ENCODE assay signal across 8 cellular contexts in the genomic region with DNA sequence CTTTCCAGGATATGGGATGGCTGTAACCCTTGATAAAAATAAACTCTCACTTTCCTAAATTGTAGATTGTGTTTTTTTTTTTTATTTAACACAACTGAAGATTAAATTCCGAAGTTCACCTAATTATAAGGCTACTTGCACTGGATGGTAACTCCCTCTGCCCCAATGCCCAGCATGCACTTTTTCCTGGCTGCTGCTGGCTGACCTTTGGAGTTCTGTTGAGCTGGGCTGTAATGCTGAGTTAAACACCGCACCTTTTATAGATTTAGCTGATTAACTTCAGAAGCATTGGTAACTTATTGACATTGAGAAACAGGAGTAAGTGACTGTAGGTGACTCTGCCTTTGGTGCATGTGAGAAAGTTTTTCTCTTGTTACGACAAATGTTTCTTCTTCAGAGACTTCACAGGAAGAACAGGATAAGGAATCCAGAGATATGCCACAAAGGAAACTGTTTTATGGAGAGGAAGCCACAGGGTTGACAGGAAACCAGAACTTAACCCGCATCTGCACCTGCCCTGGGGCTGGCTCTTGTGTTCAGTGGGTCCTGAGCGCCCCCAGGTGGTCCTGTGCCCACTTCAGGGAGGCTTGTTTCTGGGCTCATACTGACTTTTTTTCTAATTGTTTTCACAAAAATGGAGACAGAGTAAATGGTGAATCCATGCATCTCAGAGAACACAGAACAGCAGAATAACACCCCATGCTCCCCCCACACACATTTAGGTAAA.
DNase-seq lines count a peak whose midpoint lies in the region; ATAC-seq and TF ChIP-seq lines count a peak whose summit lies in the region.
"Not testable (repeated sequence)": the region's sequence is repeated elsewhere in the genome, so short reads cannot be mapped to it uniquely, and the experiment has no call there.

No MANE protein-coding gene starts in this region.

- not testable (repeated sequence) for H4K20me1 ChIP-seq in DND-41 (ENCODE audit: insufficient read depth, low read length); Loucy (ENCODE audit: insufficient read depth, low read length, poor library complexity, severe bottlenecking)

- H3K9me2 ChIP-seq in Loucy (replicated peaks; ENCODE audit: low read depth, low read length) = not testable (repeated sequence)

- H3K4me3 Mint-ChIP-seq in activated CD4-positive, alpha-beta memory T cell treated with anti-CD3 and anti-CD28 coated beads for 36 hours = not testable (repeated sequence)
- H3K4me3 Mint-ChIP-seq in activated T-helper 2 cell treated with anti-CD3 and anti-CD28 coated beads, Interferon-gamma antibody, Interleukin-2, Interleukin-4, amounts not matched to agents 10 μg/mL and 5 μg/mL and 100 μg/mL, durations not matched to agents 14 hours and 24 hours and 36 hours (ENCODE audit: low read depth) = peak overlapping the region; percentile 1

- peak overlapping the region; percentile 69 for H3K9ac ChIP-seq in DND-41 (ENCODE audit: low read depth, low read length)
- peak overlapping the region; percentile 95 for H3K9ac ChIP-seq in Loucy (ENCODE audit: low read depth, low read length, poor library complexity, severe bottlenecking)

- peak; percentile 57 for ATAC-seq in DND-41 (ENCODE audit: insufficient read depth, low read depth)

- intact Hi-C loops in activated CD4-positive, alpha-beta memory T cell treated with anti-CD3 and anti-CD28 coated beads for 36 hours (cut with micrococcal nuclease) = loop anchor here (10.0 kb wide), 1 partner anchor 692 kb away; no protein-coding TSS in a partner anchor
- intact Hi-C loops in activated T-helper 2 cell treated with anti-CD3 and anti-CD28 coated beads, Interferon-gamma antibody, Interleukin-2, Interleukin-4, amounts not matched to agents 10 μg/mL and 5 μg/mL and 100 μg/mL, durations not matched to agents 14 hours and 24 hours and 36 hours (cut with micrococcal nuclease) = not testable (repeated sequence)

- H3K4me1 ChIP-seq in DND-41 (ENCODE audit: insufficient read depth, low read length) = peaks cover 76% of the 10 kb centered on the region
- H3K4me1 ChIP-seq in Loucy (ENCODE audit: insufficient read depth, low read length, poor library complexity, severe bottlenecking) = peaks cover 54% of the 10 kb centered on the region
- H3K4me1 ChIP-seq in effector memory CD4-positive, alpha-beta T cell (ENCODE audit: control insufficient read depth, insufficient read depth, low read length, poor library complexity, severe bottlenecking) = peaks cover 10% of the 10 kb centered on the region

- H3K27ac ChIP-seq in DND-41 (ENCODE audit: low read length) = peak overlapping the region; percentile 100
- not testable (repeated sequence) for H3K27ac ChIP-seq in effector memory CD4-positive, alpha-beta T cell (ENCODE audit: insufficient read depth, low read length, poor library complexity, severe bottlenecking)

- POLR2A ChIA-PET in activated CD4-positive, alpha-beta memory T cell treated with anti-CD3 and anti-CD28 coated beads for 36 hours (lab: Charles Lee) = not testable (repeated sequence)

- H3K79me2 ChIP-seq in DND-41 (ENCODE audit: insufficient read depth, low read length); Loucy (ENCODE audit: insufficient read depth, low read length): not testable (repeated sequence)

- H3K4me2 ChIP-seq in DND-41 (ENCODE audit: insufficient read depth, low read length) (peak overlapping the region; percentile 55), Loucy (ENCODE audit: low read depth, low read length, poor library complexity, severe bottlenecking) (peak overlapping the region; percentile 94)

- H3K36me3 ChIP-seq in DND-41 (ENCODE audit: insufficient read depth, low read length); Loucy (ENCODE audit: insufficient read depth, low read length); effector memory CD4-positive, alpha-beta T cell (ENCODE audit: control insufficient read depth, insufficient read depth, low read length): not testable (repeated sequence)

- TF ChIP-seq CTCF in DND-41 (IDR thresholded peaks at IDR 0.05; ENCODE audit: borderline replicate concordance, extremely low read depth, low read length, poor library complexity, severe bottlenecking) (peak; percentile 60), Loucy (conservative IDR thresholded peaks at IDR 0.05; ENCODE audit: low read length) (peak; percentile 61)

- not testable (repeated sequence) for H3K4me3 ChIP-seq in DND-41 (ENCODE audit: low read depth in 1 of 2, low read length in 2 of 2); effector memory CD4-positive, alpha-beta T cell (ENCODE audit: insufficient read depth, low read depth, low read length, poor library complexity, severe bottlenecking)
- H3K4me3 ChIP-seq in Loucy (ENCODE audit: low read length, poor library complexity, severe bottlenecking) = peak overlapping the region; percentile 68

- H3K27me3 ChIP-seq in DND-41 (ENCODE audit: insufficient read depth, low read length, poor library complexity); Loucy (ENCODE audit: insufficient read depth, low read length, poor library complexity, severe bottlenecking); effector memory CD4-positive, alpha-beta T cell (replicated peaks; ENCODE audit: control insufficient read depth, insufficient read depth, low read length, poor library complexity, severe bottlenecking): not testable (repeated sequence)

- H3K9me3 ChIP-seq in DND-41 (ENCODE audit: insufficient read depth, low read length, severe bottlenecking); Loucy (ENCODE audit: insufficient read depth, low read depth, low read length); effector memory CD4-positive, alpha-beta T cell (ENCODE audit: control insufficient read depth, low read length): not testable (repeated sequence)

- H3K36me3 Mint-ChIP-seq in activated CD4-positive, alpha-beta memory T cell treated with anti-CD3 and anti-CD28 coated beads for 36 hours; activated T-helper 2 cell treated with anti-CD3 and anti-CD28 coated beads, Interferon-gamma antibody, Interleukin-2, Interleukin-4, amounts not matched to agents 10 μg/mL and 5 μg/mL and 100 μg/mL, durations not matched to agents 14 hours and 24 hours and 36 hours (ENCODE audit: low read depth): not testable (repeated sequence)

- CTCF ChIA-PET in activated CD4-positive, alpha-beta memory T cell treated with anti-CD3 and anti-CD28 coated beads for 36 hours (lab: Charles Lee) = interaction anchor here (1.3 to 2.1 kb wide), 3 partner anchors 9 to 103 kb away, joined by 4 to 6 read pairs (median 5); no protein-coding TSS in a partner anchor

- H3K4me1 Mint-ChIP-seq in activated CD4-positive, alpha-beta memory T cell treated with anti-CD3 and anti-CD28 coated beads for 36 hours (ENCODE audit: low read depth) = peaks cover 45% of the 10 kb centered on the region
- H3K4me1 Mint-ChIP-seq in activated T-helper 2 cell treated with anti-CD3 and anti-CD28 coated beads, Interferon-gamma antibody, Interleukin-2, Interleukin-4, amounts not matched to agents 10 μg/mL and 5 μg/mL and 100 μg/mL, durations not matched to agents 14 hours and 24 hours and 36 hours (ENCODE audit: low read depth) = peaks cover 32% of the 10 kb centered on the region

- peak; percentile 94 for DNase-seq in DND-41
- DNase-seq in T follicular helper cell (ENCODE audit: low read depth) = peak; percentile 30
- DNase-seq in activated CD4-positive, alpha-beta memory T cell treated with anti-CD3 and anti-CD28 coated beads for 36 hours = peak; percentile 67
- DNase-seq in activated T-helper 2 cell treated with anti-CD3 and anti-CD28 coated beads, Interferon-gamma antibody, Interleukin-2, Interleukin-4, amounts not matched to agents 10 μg/mL and 5 μg/mL and 100 μg/mL, durations not matched to agents 14 hours and 24 hours and 36 hours (ENCODE audit: low spot score) = not testable (repeated sequence)
- DNase-seq in effector memory CD4-positive, alpha-beta T cell = peak in 2 of 3 donors; percentile 11 to 19
- peak; percentile 67 for DNase-seq in stimulated activated CD4-positive, alpha-beta T cell treated with anti-CD3 and anti-CD28 coated beads, Interleukin-15, amount 100 ng/mL, for 24 hours
- DNase-seq in stimulated activated CD8-positive, alpha-beta memory T cell treated with anti-CD3 and anti-CD28 coated beads, Interleukin-7, amount 100 ng/mL, for 48 hours (ENCODE audit: extremely low read depth in 1 of 2, low read depth in 1 of 2) = peak; percentile 24 to 30

- H3K27me3 Mint-ChIP-seq in activated CD4-positive, alpha-beta memory T cell treated with anti-CD3 and anti-CD28 coated beads for 36 hours; activated T-helper 2 cell treated with anti-CD3 and anti-CD28 coated beads, Interferon-gamma antibody, Interleukin-2, Interleukin-4, amounts not matched to agents 10 μg/mL and 5 μg/mL and 100 μg/mL, durations not matched to agents 14 hours and 24 hours and 36 hours (ENCODE audit: low read depth): not testable (repeated sequence)

- peaks cover 12% of the 10 kb centered on the region for H3F3A ChIP-seq in Loucy (ENCODE audit: low read depth)

- not testable (repeated sequence) for H2AFZ ChIP-seq in DND-41 (ENCODE audit: low read depth, low read length); Loucy (ENCODE audit: low read length)

- H3K27ac Mint-ChIP-seq in activated CD4-positive, alpha-beta memory T cell treated with anti-CD3 and anti-CD28 coated beads for 36 hours = peak overlapping the region; percentile 58
- peak overlapping the region; percentile 77 for H3K27ac Mint-ChIP-seq in activated T-helper 2 cell treated with anti-CD3 and anti-CD28 coated beads, Interferon-gamma antibody, Interleukin-2, Interleukin-4, amounts not matched to agents 10 μg/mL and 5 μg/mL and 100 μg/mL, durations not matched to agents 14 hours and 24 hours and 36 hours

- H3K9me3 Mint-ChIP-seq in activated CD4-positive, alpha-beta memory T cell treated with anti-CD3 and anti-CD28 coated beads for 36 hours; activated T-helper 2 cell treated with anti-CD3 and anti-CD28 coated beads, Interferon-gamma antibody, Interleukin-2, Interleukin-4, amounts not matched to agents 10 μg/mL and 5 μg/mL and 100 μg/mL, durations not matched to agents 14 hours and 24 hours and 36 hours: not testable (repeated sequence)
